Comparison of ENCODE assay signal across 16 cellular contexts in genomic region chr17:65184235-65184959, GRCh38. TPM values are rescaled to one million over a fixed set of nuclear protein-coding genes. Genes with fewer than 3 reads are reported as not detected.
A peak's percentile ranks its signal among the peaks of the same experiment; 100 is the strongest.
DNase-seq lines count a peak whose midpoint lies in the region; ATAC-seq and TF ChIP-seq lines count a peak whose summit lies in the region.
"Had no signal": no experiment of that assay in that cellular context is flagged by ENCODE, and none has a peak within 500 bp of the region (broad histone marks: within the 10 kb centered on the region; RNA-seq: fewer than 3 reads in every experiment).

No MANE protein-coding gene starts in this region.

- H3K9me3 ChIP-seq in SK-N-SH: no peaks in the 10 kb centered on the region
- no peaks in the 10 kb centered on the region; the same call in 1 of the 2 replicates for H3K9me3 ChIP-seq in Loucy (ENCODE audit: insufficient read depth, low read depth, low read length)
- H3K9me3 ChIP-seq in esophagus muscularis mucosa: no peaks in the 10 kb centered on the region
- H3K9me3 ChIP-seq: transverse colon had no signal

- TF ChIP-seq CTCF in SK-N-SH (IDR thresholded peaks at IDR 0.05) (no peak), Loucy (conservative IDR thresholded peaks at IDR 0.05; ENCODE audit: low read length) (no peak), esophagus muscularis mucosa (IDR thresholded peaks at IDR 0.05) (no peak)

- no peaks in the 10 kb centered on the region for H3K27me3 ChIP-seq in SK-N-SH (ENCODE audit: insufficient read depth)
- no peaks in the 10 kb centered on the region for H3K27me3 ChIP-seq in Loucy (ENCODE audit: insufficient read depth, low read length, poor library complexity, severe bottlenecking)
- no peaks in the 10 kb centered on the region for H3K27me3 ChIP-seq in esophagus muscularis mucosa
- H3K27me3 ChIP-seq: transverse colon had no signal

- intact Hi-C loops in esophagus muscularis mucosa (cut with DNase I): no loop called here

- TF ChIP-seq POLR2A in esophagus muscularis mucosa (IDR thresholded peaks at IDR 0.05; ENCODE audit: low read depth): no peak

- H3F3A ChIP-seq in SK-N-SH (replicated peaks; ENCODE audit: insufficient read depth) (peaks cover 12% of the 10 kb centered on the region), Loucy (ENCODE audit: low read depth) (peaks cover 14% of the 10 kb centered on the region; the same call in 1 of the 2 replicates)

- H3K9me2 ChIP-seq in SK-N-SH (no peaks in the 10 kb centered on the region), Loucy (replicated peaks; ENCODE audit: low read depth, low read length) (no peaks in the 10 kb centered on the region)

- H3K4me3 ChIP-seq in SK-N-SH (ENCODE audit: low read depth in 2 of 2, low read length in 1 of 2) (no peak overlapping the region), Loucy (ENCODE audit: low read length, poor library complexity, severe bottlenecking) (no peak overlapping the region), esophagus muscularis mucosa (no peak overlapping the region)
- H3K4me3 ChIP-seq: transverse colon had no signal

- H3K4me2 ChIP-seq in SK-N-SH (peak overlapping the region; percentile 4), Loucy (ENCODE audit: low read depth, low read length, poor library complexity, severe bottlenecking) (no peak overlapping the region)

- no peaks in the 10 kb centered on the region for H3K36me3 ChIP-seq in SK-N-SH (replicated peaks in 1 of 2; ENCODE audit: control insufficient read depth in 1 of 2, insufficient read depth in 2 of 2, low read length in 1 of 2)
- 0 out of 2 replicates have a peak, but pooled peaks cover 2% of the 10 kb centered on the region for H3K36me3 ChIP-seq in Loucy (ENCODE audit: insufficient read depth, low read length)
- H3K36me3 ChIP-seq in esophagus muscularis mucosa: peaks cover 0 to 1% (median 0%) of the 10 kb centered on the region in 4 donors
- H3K36me3 ChIP-seq: transverse colon had no signal

- H2AFZ ChIP-seq in SK-N-SH (ENCODE audit: low read depth) (peak overlapping the region; percentile 60), Loucy (ENCODE audit: low read length) (no peak overlapping the region)

- H3K27ac ChIP-seq in SK-N-SH (ENCODE audit: low read depth in 2 of 2, low read length in 1 of 2) (peak overlapping the region; percentile 9 to 95; a peak in 3 of 4 replicates), esophagus muscularis mucosa (replicated peaks in 1 of 4) (peak overlapping the region; percentile 10 to 72 (median 62))
- H3K27ac ChIP-seq: 22Rv1, transverse colon had no signal

- 73% methylated on average over 5 of the region's 5 CpGs for WGBS in SK-N-SH (ENCODE audit: low lambda C conversion rate)
- WGBS in esophagus muscularis mucosa: 78% methylated on average over 5 of the region's 5 CpGs

- POLR2A ChIA-PET in SK-N-SH (lab: Yijun Ruan, JAX): interaction anchor here (1.0 kb wide), 1 partner anchor 27 kb away, joined by 3 read pairs; no protein-coding TSS in a partner anchor

- CTCF ChIA-PET in SK-N-SH (lab: Yijun Ruan, JAX): interaction anchor here (1.0 to 7.0 kb wide), 12 partner anchors 9 to 225 kb away, joined by 3 to 52 read pairs (median 6); partner anchors contain the start of gene RGS9

- DNase-seq in SK-N-SH: peak; percentile 53
- no peak for DNase-seq in esophagus muscularis mucosa (ENCODE audit: extremely low spot score)
- peak; percentile 8 for DNase-seq in pons (ENCODE audit: low spot score)
- DNase-seq in GM19240 (ENCODE audit: insufficient read length, low spot score): no peak
- DNase-seq in cerebellar cortex (ENCODE audit: low spot score): no peak
- DNase-seq: activated CD4-positive, CD25-positive, alpha-beta regulatory T cell; activated CD8-positive, alpha-beta memory T cell treated with anti-CD3 and anti-CD28 coated beads, Interleukin-2, amount 50 U/mL, for 48 hours; CD4-positive, CD25-positive, alpha-beta regulatory T cell; Karpas-422; stimulated activated CD4-positive, alpha-beta T cell treated with anti-CD3 and anti-CD28 coated beads, Interleukin-12 subunit alpha, Interleukin-12 subunit beta, amount 100 ng/mL, for 4 hours; stimulated activated naive CD4-positive, alpha-beta T cell; transverse colon had no signal

- H3K79me2 ChIP-seq in SK-N-SH (ENCODE audit: insufficient read depth) (no peaks in the 10 kb centered on the region), Loucy (ENCODE audit: insufficient read depth, low read length) (no peaks in the 10 kb centered on the region)

- no peak for TF ChIP-seq RAD21 in SK-N-SH (IDR thresholded peaks at IDR 0.05; ENCODE audit: low read length)

- H3K9ac ChIP-seq in SK-N-SH (no peak overlapping the region), Loucy (ENCODE audit: low read depth, low read length, poor library complexity, severe bottlenecking) (peak overlapping the region; percentile 38)

- no peaks in the 10 kb centered on the region for H4K20me1 ChIP-seq in SK-N-SH (ENCODE audit: insufficient read depth)
- H4K20me1 ChIP-seq in Loucy (ENCODE audit: insufficient read depth, low read length, poor library complexity, severe bottlenecking): no peaks in the 10 kb centered on the region

- ATAC-seq in SK-N-SH treated with all-trans-retinoic acid at 6 μM for 48 hours (no peak), HG02642 (IDR thresholded peaks at IDR 0.05; ENCODE audit: poor library complexity, unreplicated experiment) (no peak)

- H3K4me1 ChIP-seq in SK-N-SH (ENCODE audit: control insufficient read depth in 1 of 2, insufficient read depth in 2 of 2, low read depth in 1 of 2, low read length in 1 of 2): peaks cover 24 to 50% of the 10 kb centered on the region in 2 experiments
- H3K4me1 ChIP-seq in Loucy (ENCODE audit: insufficient read depth, low read length, poor library complexity, severe bottlenecking): peaks cover 69% of the 10 kb centered on the region
- H3K4me1 ChIP-seq in esophagus muscularis mucosa: peaks cover 0 to 37% (median 30%) of the 10 kb centered on the region in 4 donors

- TF ChIP-seq EP300 in SK-N-SH (IDR thresholded peaks at IDR 0.05; ENCODE audit: borderline replicate concordance in 1 of 2, low read depth in 1 of 2, low read length in 1 of 2) (no peak), esophagus muscularis mucosa (IDR thresholded peaks at IDR 0.05) (no peak)

TF ChIP-seq in SK-N-SH, 30 proteins besides CTCF, POLR2A, EP300 and RAD21 (continues in another document):
- TF ChIP-seq RXRA (IDR thresholded peaks at IDR 0.05; ENCODE audit: borderline replicate concordance, low read depth) (no peak), ZBTB33 (IDR thresholded peaks at IDR 0.05; ENCODE audit: borderline replicate concordance, low read depth) (no peak), GATA2 (CRISPR knock-in tag; IDR thresholded peaks at IDR 0.05) (peak; percentile 78)

TF ChIP-seq in SK-N-SH treated with all-trans-retinoic acid at 6 μM for 48 hours, 23 proteins besides CTCF, POLR2A, EP300 and RAD21:
- TF ChIP-seq PATZ1 (CRISPR knock-in tag; IDR thresholded peaks at IDR 0.05; ENCODE audit: borderline replicate concordance) (no peak), RARB (CRISPR knock-in tag; IDR thresholded peaks at IDR 0.05) (no peak), OSR1 (CRISPR knock-in tag; IDR thresholded peaks at IDR 0.05) (no peak), ISL1 (CRISPR knock-in tag; IDR thresholded peaks at IDR 0.05) (no peak), BACH2 (CRISPR knock-in tag; IDR thresholded peaks at IDR 0.05; ENCODE audit: borderline replicate concordance) (no peak), ZNF70 (CRISPR knock-in tag; IDR thresholded peaks at IDR 0.05) (no peak), TOX (CRISPR knock-in tag; IDR thresholded peaks at IDR 0.05; ENCODE audit: borderline replicate concordance) (no peak), ZC3H10 (CRISPR knock-in tag; IDR thresholded peaks at IDR 0.05) (no peak)

RNA-seq across cellular contexts. Expression of gene RGS9, which starts 47.2 kb away (rescaled TPM):
- 1.3 and 1.4 TPM in 2 replicates for polyA plus RNA-seq in SK-N-SH (2012; rRNA removed)
- 1.6 and 1.9 TPM in 2 replicates for polyA plus RNA-seq in SK-N-SH (2012; cell fraction: cytosol; rRNA removed)
- polyA plus RNA-seq in SK-N-SH (2012; cell fraction: nucleus; rRNA removed): 0.79 and 0.94 TPM in 2 replicates
- total RNA-seq in esophagus muscularis mucosa: 10 to 100 TPM; 22.4 to 58.6 (median 32.2) TPM

Comparison
In these comparisons a context has a peak if more than half of its experiments do, and no peak if none do; other contexts are left out.
1. DNase-seq: peak in SK-N-SH (single experiment) and pons (single experiment); none in esophagus muscularis mucosa (single experiment), GM19240 (single experiment) and cerebellar cortex (single experiment).